ENCODE assay signal across 8 cellular contexts in the genomic region with DNA sequence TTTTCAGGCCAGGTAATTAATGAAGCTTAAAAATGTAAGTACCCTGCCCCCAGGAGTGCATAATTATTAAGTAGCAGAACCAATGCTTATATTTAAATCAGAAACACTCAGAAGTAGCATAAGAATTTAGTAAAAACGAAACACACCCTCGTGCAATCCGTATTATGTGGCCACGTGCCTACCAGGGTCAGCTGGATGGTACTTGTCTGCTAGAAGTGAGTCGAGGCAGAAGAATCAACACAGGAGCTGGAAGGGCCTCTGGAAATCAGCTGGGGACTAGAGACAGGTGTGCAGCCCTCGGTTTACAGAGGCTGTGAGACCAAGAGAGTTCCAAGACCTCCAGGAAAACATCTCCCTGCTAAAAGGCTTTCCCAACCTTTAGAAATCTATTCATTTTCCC. TPM values are rescaled to one million over a fixed set of nuclear protein-coding genes. Genes with fewer than 3 reads are reported as not detected.
DNase-seq lines count a peak whose midpoint lies in the region; ATAC-seq, FAIRE-seq and TF ChIP-seq lines count a peak whose summit lies in the region.

No MANE protein-coding gene starts in this region.

- intact Hi-C loops in CD14-positive monocyte (cut with micrococcal nuclease) (loop anchor here in 1 of 2 donors (5.0 kb wide), 1 partner anchor 56 kb away; the partner anchor contains the start of gene STBD1), endothelial cell of umbilical vein (cut with micrococcal nuclease) (loop anchor here (2.0 kb wide), 2 partner anchors 38 to 124 kb away; partner anchors contain the start of gene SCARB2)

- H2AFZ ChIP-seq in endothelial cell of umbilical vein (ENCODE audit: low read depth, low read length): peak overlapping the region; percentile 7

- FAIRE-seq in endothelial cell of umbilical vein (lab: Jason Lieb, UNC): no peak

- H3K27me3 Mint-ChIP-seq in CD14-positive monocyte (ENCODE audit: low read depth in 3 of 3): peaks cover 39 to 66% (median 45%) of the 10 kb centered on the region in 3 donors
- H3K27me3 Mint-ChIP-seq in natural killer cell treated with Interleukin-12 subunit alpha and Interleukin-12 subunit beta and Interleukin-15 and Interleukin-18, amount 100 ng/mL, for 72 hours: peaks cover 58 to 79% of the 10 kb centered on the region in 2 donors

- H4K20me1 ChIP-seq in endothelial cell of umbilical vein (replicated peaks; ENCODE audit: control insufficient read depth, extremely low read depth, insufficient read depth, low read length): no peaks in the 10 kb centered on the region

- no peaks in the 10 kb centered on the region for H3K36me3 Mint-ChIP-seq in CD14-positive monocyte
- no peaks in the 10 kb centered on the region for H3K36me3 Mint-ChIP-seq in natural killer cell treated with Interleukin-12 subunit alpha and Interleukin-12 subunit beta and Interleukin-15 and Interleukin-18, amount 100 ng/mL, for 72 hours

- H3K9me1 ChIP-seq in endothelial cell of umbilical vein (replicated peaks; ENCODE audit: control insufficient read depth, extremely low read depth, insufficient read depth, low read length): no peaks in the 10 kb centered on the region

- H3K4me3 ChIP-seq in endothelial cell of umbilical vein (replicated peaks in 1 of 3; ENCODE audit: insufficient read depth in 1 of 3, low read depth in 1 of 3, low read length in 3 of 3): peak overlapping the region in 2 of 3 experiments; percentile 1 to 28

- DNase-seq in CD14-positive monocyte (ENCODE audit: low spot score) (no peak), NCI-H774 (lab: John Stamatoyannopoulos, UW) (peak; percentile 10), endothelial cell of umbilical vein (ENCODE audit: low read depth, low spot score) (peak; percentile 10), HPDE6-E6E7 (ENCODE audit: extremely low spot score) (no peak), NCI-H446 (lab: John Stamatoyannopoulos, UW) (no peak)
- no peak for DNase-seq in natural killer cell treated with Interleukin-12 subunit alpha and Interleukin-12 subunit beta and Interleukin-15 and Interleukin-18, amount 100 ng/mL, for 72 hours (ENCODE audit: low spot score)

- H3K4me2 ChIP-seq in endothelial cell of umbilical vein (ENCODE audit: insufficient read depth, low read length): peak overlapping the region; percentile 44

- H3K4me1 ChIP-seq in endothelial cell of umbilical vein (ENCODE audit: control insufficient read depth, extremely low read depth, insufficient read depth, low read length): peaks cover 3% of the 10 kb centered on the region

- no TSS peak for BruUV-seq in endothelial cell of umbilical vein (replicated peaks; lab: Mats Ljungman, UMichigan)

- H3K79me2 ChIP-seq in endothelial cell of umbilical vein (ENCODE audit: control insufficient read depth, insufficient read depth, low read length): no peaks in the 10 kb centered on the region

- H3K4me3 Mint-ChIP-seq in CD14-positive monocyte: peak overlapping the region; percentile 83 to 91
- peak overlapping the region; percentile 78 for H3K4me3 Mint-ChIP-seq in natural killer cell treated with Interleukin-12 subunit alpha and Interleukin-12 subunit beta and Interleukin-15 and Interleukin-18, amount 100 ng/mL, for 72 hours

- H3K9ac ChIP-seq in endothelial cell of umbilical vein (replicated peaks; ENCODE audit: extremely low read depth, insufficient read depth, low read length): no peak overlapping the region

- no peaks in the 10 kb centered on the region for H3K9me3 ChIP-seq in endothelial cell of umbilical vein (replicated peaks; ENCODE audit: control insufficient read depth, insufficient read depth, low read length)

- TF ChIP-seq CTCF in CD14-positive monocyte (IDR thresholded peaks at IDR 0.05) (no peak), endothelial cell of umbilical vein (IDR thresholded peaks at IDR 0.05; ENCODE audit: extremely low read depth in 1 of 2, insufficient read depth in 1 of 2, low read depth in 1 of 2, low read length in 2 of 2) (no peak)

- no peak for ATAC-seq in natural killer cell treated with Interleukin-12 subunit alpha and Interleukin-12 subunit beta and Interleukin-15 and Interleukin-18, amount 100 ng/mL, for 72 hours
- ATAC-seq in GM18520 (IDR thresholded peaks at IDR 0.05; ENCODE audit: unreplicated experiment) (no peak), HG03196 (IDR thresholded peaks at IDR 0.05; ENCODE audit: unreplicated experiment) (no peak)

- POLR2A ChIA-PET in endothelial cell of umbilical vein (lab: Charles Lee): no interaction called here

- peak overlapping the region in 3 of 7 donors; percentile 44 to 77 (median 45) for H3K27ac Mint-ChIP-seq in CD14-positive monocyte
- no peak overlapping the region for H3K27ac Mint-ChIP-seq in natural killer cell treated with Interleukin-12 subunit alpha and Interleukin-12 subunit beta and Interleukin-15 and Interleukin-18, amount 100 ng/mL, for 72 hours

- H3K27ac ChIP-seq in endothelial cell of umbilical vein (ENCODE audit: insufficient read depth, low read depth, low read length): no peak overlapping the region

- peaks cover 13% of the 10 kb centered on the region for H3K4me1 Mint-ChIP-seq in CD14-positive monocyte
- H3K4me1 Mint-ChIP-seq in natural killer cell treated with Interleukin-12 subunit alpha and Interleukin-12 subunit beta and Interleukin-15 and Interleukin-18, amount 100 ng/mL, for 72 hours (ENCODE audit: low read depth in 2 of 2): peaks cover 7 to 8% of the 10 kb centered on the region in 2 donors

- CTCF ChIA-PET in endothelial cell of umbilical vein (lab: Charles Lee): interaction anchor here (0.9 to 3.1 kb wide), 2 partner anchors 70 to 127 kb away, joined by 5 to 17 read pairs; no protein-coding TSS in a partner anchor

- peaks cover 0 to 6% (median 2%) of the 10 kb centered on the region in 7 donors for H3K9me3 Mint-ChIP-seq in CD14-positive monocyte
- H3K9me3 Mint-ChIP-seq in natural killer cell treated with Interleukin-12 subunit alpha and Interleukin-12 subunit beta and Interleukin-15 and Interleukin-18, amount 100 ng/mL, for 72 hours: no peaks in the 10 kb centered on the region

- TF ChIP-seq POLR2A in endothelial cell of umbilical vein (IDR thresholded peaks at IDR 0.05; ENCODE audit: low read depth, low read length): no peak

- H3K36me3 ChIP-seq in endothelial cell of umbilical vein (ENCODE audit: control insufficient read depth in 2 of 2, extremely low read depth in 1 of 2, insufficient read depth in 2 of 2, low read length in 2 of 2): no peaks in the 10 kb centered on the region

- peaks cover 53 to 76% of the 10 kb centered on the region in 2 experiments for H3K27me3 ChIP-seq in endothelial cell of umbilical vein (ENCODE audit: control insufficient read depth in 2 of 2, insufficient read depth in 2 of 2, low read length in 2 of 2)

- dilution Hi-C loops in endothelial cell of umbilical vein (cut with MboI; ENCODE audit: extremely low pct_ligation_motif_present, low sequenced_read_pairs): no loop called here

TF ChIP-seq in endothelial cell of umbilical vein, 7 proteins besides CTCF, POLR2A, EP300 and RAD21:
- TF ChIP-seq MYC (IDR thresholded peaks at IDR 0.05; ENCODE audit: low read depth, low read length): no peak
- TF ChIP-seq, protein P1, sequence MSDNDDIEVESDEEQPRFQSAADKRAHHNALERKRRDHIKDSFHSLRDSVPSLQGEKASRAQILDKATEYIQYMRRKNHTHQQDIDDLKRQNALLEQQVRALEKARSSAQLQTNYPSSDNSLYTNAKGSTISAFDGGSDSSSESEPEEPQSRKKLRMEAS (IDR thresholded peaks at IDR 0.05; ENCODE audit: insufficient read depth, insufficient read length): no peak
- TF ChIP-seq JUN (IDR thresholded peaks at IDR 0.05; ENCODE audit: borderline replicate concordance, insufficient read depth, insufficient read length, low read depth): no peak

RNA-seq across cellular contexts. Expression of gene FAM47E, which starts 0.6 kb away (rescaled TPM):
- polyA plus RNA-seq in CD14-positive monocyte (not detected), endothelial cell of umbilical vein (not detected in 2 replicates)
- 0.11 TPM in 1 of 2 replicates, not detected in the other for total RNA-seq in endothelial cell of umbilical vein
- not detected in 2 replicates for polyA plus RNA-seq in endothelial cell of umbilical vein (2011; cell fraction: cytosol; rRNA removed)
- 0.11 and 0.32 TPM in 2 replicates for polyA plus RNA-seq in endothelial cell of umbilical vein (2011; cell fraction: nucleus; rRNA removed)
- not detected in 2 replicates for polyA plus RNA-seq in endothelial cell of umbilical vein (2012)
- not detected in 2 replicates for polyA minus RNA-seq in endothelial cell of umbilical vein
- polyA minus RNA-seq in endothelial cell of umbilical vein (2011; cell fraction: cytosol; rRNA and poly(A)+ RNA removed): not detected
- polyA minus RNA-seq in endothelial cell of umbilical vein (2011; cell fraction: nucleus; rRNA and poly(A)+ RNA removed): 1.2 TPM in 1 of 2 replicates, not detected in the other
- total RNA-seq in natural killer cell treated with Interleukin-12 subunit alpha and Interleukin-12 subunit beta and Interleukin-15 and Interleukin-18, amount 100 ng/mL, for 72 hours: not detected

RNA-seq across cellular contexts. Expression of gene SCARB2, which starts 37.3 kb away (rescaled TPM):
- polyA plus RNA-seq in CD14-positive monocyte: 10 to 100 TPM; 53.5 to 73.0 TPM
- 116 and 122 TPM in 2 replicates for total RNA-seq in endothelial cell of umbilical vein
- 63.2 and 75.2 TPM in 2 replicates for polyA plus RNA-seq in endothelial cell of umbilical vein
- 62.2 and 64.5 TPM in 2 replicates for polyA plus RNA-seq in endothelial cell of umbilical vein (2011; cell fraction: cytosol; rRNA removed)
- polyA plus RNA-seq in endothelial cell of umbilical vein (2011; cell fraction: nucleus; rRNA removed): 61.7 and 70.8 TPM in 2 replicates
- 129 and 153 TPM in 2 replicates for polyA plus RNA-seq in endothelial cell of umbilical vein (2012)
- polyA minus RNA-seq in endothelial cell of umbilical vein: 218 and 228 TPM in 2 replicates
- polyA minus RNA-seq in endothelial cell of umbilical vein (2011; cell fraction: cytosol; rRNA and poly(A)+ RNA removed): 26.6 TPM
- 62.6 and 93.7 TPM in 2 replicates for polyA minus RNA-seq in endothelial cell of umbilical vein (2011; cell fraction: nucleus; rRNA and poly(A)+ RNA removed)
- 10 to 100 TPM in 1 of 2 donors, 1 to 10 TPM in 1; 9.9 to 13.9 TPM for total RNA-seq in natural killer cell treated with Interleukin-12 subunit alpha and Interleukin-12 subunit beta and Interleukin-15 and Interleukin-18, amount 100 ng/mL, for 72 hours

RNA-seq across cellular contexts. Expression of gene STBD1, which starts 55.6 kb away (rescaled TPM):
- polyA plus RNA-seq in CD14-positive monocyte: 1 to 10 TPM; 1.2 to 1.5 TPM
- 0.18 and 0.25 TPM in 2 replicates for total RNA-seq in endothelial cell of umbilical vein
- 0.29 and 0.30 TPM in 2 replicates for polyA plus RNA-seq in endothelial cell of umbilical vein
- polyA plus RNA-seq in endothelial cell of umbilical vein (2011; cell fraction: cytosol; rRNA removed): 0.30 and 0.34 TPM in 2 replicates
- 0.11 and 0.20 TPM in 2 replicates for polyA plus RNA-seq in endothelial cell of umbilical vein (2011; cell fraction: nucleus; rRNA removed)
- 0.63 and 0.65 TPM in 2 replicates for polyA plus RNA-seq in endothelial cell of umbilical vein (2012)
- 0.49 and 0.66 TPM in 2 replicates for polyA minus RNA-seq in endothelial cell of umbilical vein
- polyA minus RNA-seq in endothelial cell of umbilical vein (2011; cell fraction: cytosol; rRNA and poly(A)+ RNA removed): 1.3 TPM
- 0.10 and 0.24 TPM in 2 replicates for polyA minus RNA-seq in endothelial cell of umbilical vein (2011; cell fraction: nucleus; rRNA and poly(A)+ RNA removed)
- total RNA-seq in natural killer cell treated with Interleukin-12 subunit alpha and Interleukin-12 subunit beta and Interleukin-15 and Interleukin-18, amount 100 ng/mL, for 72 hours: 1 to 10 TPM; 3.6 to 3.9 TPM

Comparison
In these comparisons a context has a peak if more than half of its experiments do, and no peak if none do; other contexts are left out.
1. DNase-seq: peak in NCI-H774 (single experiment) and endothelial cell of umbilical vein (single experiment); none in CD14-positive monocyte (single experiment), natural killer cell treated with Interleukin-12 subunit alpha and Interleukin-12 subunit beta and Interleukin-15 and Interleukin-18, amount 100 ng/mL, for 72 hours (single experiment), HPDE6-E6E7 (single experiment) and NCI-H446 (0 of 2).